Comparison of ENCODE assay signal across 21 cellular contexts in genomic region chr1:24961334-24961733, GRCh38. TPM values are rescaled to one million over a fixed set of nuclear protein-coding genes. Genes with fewer than 3 reads are reported as not detected.
DNase-seq lines count a peak whose midpoint lies in the region; ATAC-seq and TF ChIP-seq lines count a peak whose summit lies in the region.
"Had no signal": no experiment of that assay in that cellular context is flagged by ENCODE, and none has a peak within 500 bp of the region (broad histone marks: within the 10 kb centered on the region; RNA-seq: fewer than 3 reads in every experiment).

No MANE protein-coding gene starts in this region.

- no peak for DNase-seq in CD4-positive, alpha-beta T cell
- DNase-seq in CD8-positive, alpha-beta memory T cell: no peak
- DNase-seq in activated CD8-positive, alpha-beta T cell treated with anti-CD3 and anti-CD28 coated beads, Interleukin-2, amount 10 ng/mL, durations not matched to agents 7 days and 5 days: no peak
- DNase-seq in naive thymus-derived CD4-positive, alpha-beta T cell: no peak
- DNase-seq in NCI-H2029 (lab: John Stamatoyannopoulos, UW) (no peak), erythroblast (lab: John Stamatoyannopoulos, UW) (no peak), left cardiac atrium (no peak)
- DNase-seq: activated CD4-positive, alpha-beta T cell treated with anti-CD3 and anti-CD28 coated beads, Interleukin-2, amount 50 U/mL, for 4 hours; BE2C; brain microvascular endothelial cell; DMS 273 treated with DMSO at 0.1 percent for 48 hours; dorsolateral prefrontal cortex; GF-D8; IMR-90; left ventricle myocardium superior; NCI-H2081 treated with DMSO at 0.1 percent for 48 hours; NCI-H524; ovary; SJCRH30; stimulated activated CD4-positive, alpha-beta T cell treated with anti-CD3 and anti-CD28 coated beads, Interleukin-2, amount 100 ng/mL, for 48 hours had no signal

- CTCF ChIA-PET in CD4-positive, alpha-beta T cell (lab: Charles Lee): no interaction called here
- CTCF ChIA-PET in CD8-positive, alpha-beta memory T cell (lab: Charles Lee): interaction anchor here (1.4 to 12.4 kb wide), 10 partner anchors 9 to 139 kb away, joined by 3 to 205 read pairs (median 6); no protein-coding TSS in a partner anchor
- CTCF ChIA-PET in activated CD8-positive, alpha-beta T cell treated with anti-CD3 and anti-CD28 coated beads, Interleukin-2, amount 10 ng/mL, durations not matched to agents 7 days and 5 days (lab: Charles Lee): interaction anchor here (1.2 to 10.3 kb wide), 7 partner anchors 9 to 137 kb away, joined by 3 to 225 read pairs (median 33); no protein-coding TSS in a partner anchor
- CTCF ChIA-PET in naive thymus-derived CD4-positive, alpha-beta T cell (lab: Charles Lee): interaction anchor here (0.7 to 4.1 kb wide), 4 partner anchors 11 to 140 kb away, joined by 3 to 61 read pairs (median 7); no protein-coding TSS in a partner anchor

- H3K27ac ChIP-seq in CD4-positive, alpha-beta T cell (ENCODE audit: low read depth, low read length): no peak overlapping the region
- no peak overlapping the region for H3K27ac ChIP-seq in CD8-positive, alpha-beta memory T cell (ENCODE audit: low read depth, low read length)
- H3K27ac ChIP-seq in naive thymus-derived CD4-positive, alpha-beta T cell (ENCODE audit: low read depth, low read length): no peak overlapping the region
- H3K27ac ChIP-seq: brain microvascular endothelial cell, dorsolateral prefrontal cortex, esophagus muscularis mucosa, ovary, SJCRH30 had no signal

- no peaks in the 10 kb centered on the region for H3K36me3 ChIP-seq in CD8-positive, alpha-beta memory T cell (ENCODE audit: insufficient read depth, low read length)
- H3K36me3 ChIP-seq in naive thymus-derived CD4-positive, alpha-beta T cell (ENCODE audit: control insufficient read depth in 2 of 3, insufficient read depth in 3 of 3, low read length in 3 of 3): no peaks in the 10 kb centered on the region
- H3K36me3 ChIP-seq: BE2C, brain microvascular endothelial cell, esophagus muscularis mucosa, ovary, SJCRH30 had no signal

- no peaks in the 10 kb centered on the region for H3K27me3 Mint-ChIP-seq in CD4-positive, alpha-beta T cell
- H3K27me3 Mint-ChIP-seq in CD8-positive, alpha-beta memory T cell: peaks cover 0 to 3% of the 10 kb centered on the region in 2 donors
- no peaks in the 10 kb centered on the region for H3K27me3 Mint-ChIP-seq in activated CD8-positive, alpha-beta T cell treated with anti-CD3 and anti-CD28 coated beads, Interleukin-2, amount 10 ng/mL, durations not matched to agents 7 days and 5 days (ENCODE audit: low read depth)
- peaks cover 0 to 3% (median 0%) of the 10 kb centered on the region in 5 donors for H3K27me3 Mint-ChIP-seq in naive thymus-derived CD4-positive, alpha-beta T cell

- H3K9me3 ChIP-seq in CD4-positive, alpha-beta T cell (ENCODE audit: control insufficient read depth, low read length): no peaks in the 10 kb centered on the region
- no peaks in the 10 kb centered on the region for H3K9me3 ChIP-seq in CD8-positive, alpha-beta memory T cell (ENCODE audit: low read length)
- H3K9me3 ChIP-seq in naive thymus-derived CD4-positive, alpha-beta T cell (ENCODE audit: control insufficient read depth in 2 of 3, low read length in 3 of 3): no peaks in the 10 kb centered on the region
- H3K9me3 ChIP-seq: BE2C, esophagus muscularis mucosa, ovary, SJCRH30 had no signal

- no peak for TF ChIP-seq CTCF in CD4-positive, alpha-beta T cell (IDR thresholded peaks at IDR 0.05)

- intact Hi-C loops in CD4-positive, alpha-beta T cell (cut with DNase I, micrococcal nuclease): loop anchor here in 1 of 2 experiments (5.0 kb wide), 1 partner anchor 141 kb away; no protein-coding TSS in a partner anchor
- intact Hi-C loops in naive thymus-derived CD4-positive, alpha-beta T cell (cut with micrococcal nuclease): loop anchor here in 1 of 2 donors (10.0 kb wide), 1 partner anchor 273 kb away; the partner anchor contains the start of gene SYF2
- intact Hi-C loops in left cardiac atrium (cut with DNase I): no loop called here

- no peak for TF ChIP-seq POLR2A in erythroblast (IDR thresholded peaks at IDR 0.05; ENCODE audit: low read length)

- peaks cover 59% of the 10 kb centered on the region for H3K4me1 ChIP-seq in CD8-positive, alpha-beta memory T cell (ENCODE audit: insufficient read depth, low read length)
- H3K4me1 ChIP-seq in naive thymus-derived CD4-positive, alpha-beta T cell (ENCODE audit: control insufficient read depth in 2 of 2, insufficient read depth in 2 of 2, low read length in 2 of 2): peaks cover 42 to 52% of the 10 kb centered on the region in 2 donors
- H3K4me1 ChIP-seq: BE2C, esophagus muscularis mucosa, SJCRH30 had no signal

- POLR2A ChIA-PET in CD4-positive, alpha-beta T cell (lab: Charles Lee): interaction anchor here (1.2 kb wide), 1 partner anchor 61 kb away, joined by 4 read pairs; no protein-coding TSS in a partner anchor
- POLR2A ChIA-PET in CD8-positive, alpha-beta memory T cell (lab: Charles Lee): interaction anchor here (0.6 to 1.4 kb wide), 2 partner anchors 36 to 37 kb away, joined by 3 read pairs; no protein-coding TSS in a partner anchor
- POLR2A ChIA-PET in activated CD8-positive, alpha-beta T cell treated with anti-CD3 and anti-CD28 coated beads, Interleukin-2, amount 10 ng/mL, durations not matched to agents 7 days and 5 days (lab: Charles Lee): interaction anchor here (1.1 to 6.3 kb wide), 5 partner anchors 21 to 73 kb away, joined by 3 to 96 read pairs (median 4); no protein-coding TSS in a partner anchor
- POLR2A ChIA-PET in naive thymus-derived CD4-positive, alpha-beta T cell (lab: Charles Lee): interaction anchor here (1.3 kb wide), 1 partner anchor 9 kb away, joined by 3 read pairs; no protein-coding TSS in a partner anchor

- peak overlapping the region; percentile 24 for H3K27ac Mint-ChIP-seq in CD4-positive, alpha-beta T cell
- peak overlapping the region; percentile 71 to 98 (median 95) for H3K27ac Mint-ChIP-seq in CD8-positive, alpha-beta memory T cell
- H3K27ac Mint-ChIP-seq in activated CD8-positive, alpha-beta T cell treated with anti-CD3 and anti-CD28 coated beads, Interleukin-2, amount 10 ng/mL, durations not matched to agents 7 days and 5 days: peak overlapping the region; percentile 98
- H3K27ac Mint-ChIP-seq in naive thymus-derived CD4-positive, alpha-beta T cell: peak overlapping the region in 8 of 9 donors; percentile 19 to 93 (median 48)

- H3K36me3 Mint-ChIP-seq in CD4-positive, alpha-beta T cell (ENCODE audit: low read depth): no peaks in the 10 kb centered on the region
- H3K36me3 Mint-ChIP-seq in CD8-positive, alpha-beta memory T cell: peaks cover 0 to 41% (median 0%) of the 10 kb centered on the region in 3 donors
- peaks cover 82% of the 10 kb centered on the region for H3K36me3 Mint-ChIP-seq in activated CD8-positive, alpha-beta T cell treated with anti-CD3 and anti-CD28 coated beads, Interleukin-2, amount 10 ng/mL, durations not matched to agents 7 days and 5 days (ENCODE audit: low read depth)
- H3K36me3 Mint-ChIP-seq in naive thymus-derived CD4-positive, alpha-beta T cell: peaks cover 0 to 47% (median 0%) of the 10 kb centered on the region in 5 donors

- H3K4me1 Mint-ChIP-seq in CD4-positive, alpha-beta T cell (ENCODE audit: low read depth): peaks cover 66% of the 10 kb centered on the region
- peaks cover 82 to 98% (median 87%) of the 10 kb centered on the region in 3 donors for H3K4me1 Mint-ChIP-seq in CD8-positive, alpha-beta memory T cell
- H3K4me1 Mint-ChIP-seq in activated CD8-positive, alpha-beta T cell treated with anti-CD3 and anti-CD28 coated beads, Interleukin-2, amount 10 ng/mL, durations not matched to agents 7 days and 5 days (ENCODE audit: low read depth): peaks cover 68% of the 10 kb centered on the region
- peaks cover 45 to 92% (median 80%) of the 10 kb centered on the region in 7 donors for H3K4me1 Mint-ChIP-seq in naive thymus-derived CD4-positive, alpha-beta T cell

- no peaks in the 10 kb centered on the region for H3K9me3 Mint-ChIP-seq in CD4-positive, alpha-beta T cell
- peaks cover 0 to 4% (median 2%) of the 10 kb centered on the region in 5 donors for H3K9me3 Mint-ChIP-seq in CD8-positive, alpha-beta memory T cell
- H3K9me3 Mint-ChIP-seq in activated CD8-positive, alpha-beta T cell treated with anti-CD3 and anti-CD28 coated beads, Interleukin-2, amount 10 ng/mL, durations not matched to agents 7 days and 5 days (ENCODE audit: insufficient read depth): no peaks in the 10 kb centered on the region
- H3K9me3 Mint-ChIP-seq in naive thymus-derived CD4-positive, alpha-beta T cell: peaks cover 0 to 4% (median 0%) of the 10 kb centered on the region in 11 donors

- no peak for ATAC-seq in CD4-positive, alpha-beta T cell (ENCODE audit: poor library complexity)
- no peak for ATAC-seq in activated CD8-positive, alpha-beta T cell treated with anti-CD3 and anti-CD28 coated beads, Interleukin-2, amount 10 ng/mL, durations not matched to agents 7 days and 5 days
- ATAC-seq in naive thymus-derived CD4-positive, alpha-beta T cell: no peak
- ATAC-seq in left cardiac atrium: no peak
- ATAC-seq: left ventricle myocardium superior had no signal

- peak overlapping the region; percentile 72 for H3K4me3 Mint-ChIP-seq in CD4-positive, alpha-beta T cell
- peak overlapping the region; percentile 77 to 94 (median 88) for H3K4me3 Mint-ChIP-seq in CD8-positive, alpha-beta memory T cell
- peak overlapping the region; percentile 92 for H3K4me3 Mint-ChIP-seq in activated CD8-positive, alpha-beta T cell treated with anti-CD3 and anti-CD28 coated beads, Interleukin-2, amount 10 ng/mL, durations not matched to agents 7 days and 5 days
- H3K4me3 Mint-ChIP-seq in naive thymus-derived CD4-positive, alpha-beta T cell: peak overlapping the region in 2 of 10 donors; percentile 25 to 92

- H3K4me3 ChIP-seq in CD8-positive, alpha-beta memory T cell (ENCODE audit: low read length): no peak overlapping the region
- H3K4me3 ChIP-seq in naive thymus-derived CD4-positive, alpha-beta T cell (ENCODE audit: low read length): no peak overlapping the region
- H3K4me3 ChIP-seq: dorsolateral prefrontal cortex, esophagus muscularis mucosa, ovary, SJCRH30 had no signal

- H3K27me3 ChIP-seq in CD4-positive, alpha-beta T cell (ENCODE audit: control insufficient read depth, insufficient read depth, low read length): no peaks in the 10 kb centered on the region
- H3K27me3 ChIP-seq in CD8-positive, alpha-beta memory T cell (ENCODE audit: insufficient read depth, low read length, poor library complexity, severe bottlenecking): no peaks in the 10 kb centered on the region
- H3K27me3 ChIP-seq in naive thymus-derived CD4-positive, alpha-beta T cell (ENCODE audit: control insufficient read depth in 2 of 2, insufficient read depth in 2 of 2, low read length in 2 of 2): no peaks in the 10 kb centered on the region
- H3K27me3 ChIP-seq: BE2C, brain microvascular endothelial cell, ovary had no signal

RNA-seq across cellular contexts. Expression of gene RUNX3, which starts 31.3 kb away (rescaled TPM):
- total RNA-seq in CD4-positive, alpha-beta T cell: 100 to 1,000 TPM; 202 to 209 TPM
- 100 to 1,000 TPM; 218 to 241 TPM for total RNA-seq in CD8-positive, alpha-beta memory T cell
- 107 TPM for polyA plus RNA-seq in CD8-positive, alpha-beta memory T cell
- 100 to 1,000 TPM; 144 to 147 TPM for total RNA-seq in activated CD8-positive, alpha-beta T cell treated with anti-CD3 and anti-CD28 coated beads, Interleukin-2, amount 10 ng/mL, durations not matched to agents 7 days and 5 days
- 100 to 1,000 TPM in 2 of 5 experiments, 10 to 100 TPM in 3; 71.4 to 135 (median 96.9) TPM for total RNA-seq in naive thymus-derived CD4-positive, alpha-beta T cell
- 10 to 100 TPM; 14.2 to 25.8 TPM for polyA plus RNA-seq in naive thymus-derived CD4-positive, alpha-beta T cell
- 1 to 10 TPM; 1.3 to 2.4 TPM for total RNA-seq in left cardiac atrium
- total RNA-seq: IMR-90 had no signal

Comparison
In these comparisons a context has a peak if more than half of its experiments do, and no peak if none do; other contexts are left out.
1. H3K27ac Mint-ChIP-seq: peak in every context shown above with its lines; median percentile 98 in activated CD8-positive, alpha-beta T cell treated with anti-CD3 and anti-CD28 coated beads, Interleukin-2, amount 10 ng/mL, durations not matched to agents 7 days and 5 days; 95 in CD8-positive, alpha-beta memory T cell; 48 in naive thymus-derived CD4-positive, alpha-beta T cell; 24 in CD4-positive, alpha-beta T cell.
2. RNA of gene RUNX3, which starts 31.3 kb away (total RNA-seq): 218 to 241 TPM in CD8-positive, alpha-beta memory T cell, 202 to 209 TPM in CD4-positive, alpha-beta T cell, 144 to 147 TPM in activated CD8-positive, alpha-beta T cell treated with anti-CD3 and anti-CD28 coated beads, Interleukin-2, amount 10 ng/mL, durations not matched to agents 7 days and 5 days and 71.4 to 135 TPM in naive thymus-derived CD4-positive, alpha-beta T cell; 1.3 to 2.4 TPM in left cardiac atrium; every median in the first group is over 10 times any median in the second.